In genomic region chr2:54008439-54008838, GRCh38 we compare ENCODE assay signal across 25 cellular contexts. TPM values are rescaled to one million over a fixed set of nuclear protein-coding genes. Genes with fewer than 3 reads are reported as not detected.
DNase-seq lines count a peak whose midpoint lies in the region; ATAC-seq, FAIRE-seq and TF ChIP-seq lines count a peak whose summit lies in the region.
"Had no signal": no experiment of that assay in that cellular context is flagged by ENCODE, and none has a peak within 500 bp of the region (broad histone marks: within the 10 kb centered on the region; RNA-seq: fewer than 3 reads in every experiment).

No MANE protein-coding gene starts in this region.

- FAIRE-seq in frontal cortex (lab: Jason Lieb, UNC) = no peak
- FAIRE-seq: A204.1, D721Med, G401.6, GM12891, GM19239 had no signal

- peaks cover under 1% of the 10 kb centered on the region for H3K36me3 Mint-ChIP-seq in central memory CD8-positive, alpha-beta T cell (ENCODE audit: insufficient read depth)
- no peaks in the 10 kb centered on the region for H3K36me3 Mint-ChIP-seq in nephron (ENCODE audit: low read depth)

- in situ Hi-C loops in Caki2 (cut with HindIII; ENCODE audit: low pct_unique_long_range_greater_than_20kb, low sequenced_read_pairs) = no loop called here

- DNase-seq in Caki2 (ENCODE audit: low read depth) = peak; percentile 9
- no peak for DNase-seq in central memory CD8-positive, alpha-beta T cell (ENCODE audit: low spot score in 2 of 2)
- DNase-seq in left kidney (ENCODE audit: low read depth, low spot score) = peak; percentile 22
- no peak for DNase-seq in activated CD4-positive, alpha-beta T cell treated with anti-CD3 and anti-CD28 coated beads for 1 hour
- DNase-seq in activated CD8-positive, alpha-beta memory T cell treated with anti-CD3 and anti-CD28 coated beads, Interleukin-2, amount 50 U/mL, for 48 hours = no peak
- no peak for DNase-seq in frontal cortex (ENCODE audit: low spot score in 2 of 2)
- DNase-seq in NCI-H1930 (lab: John Stamatoyannopoulos, UW) = no peak
- DNase-seq: 8988T; ACHN; BE2C; C1 segment of cervical spinal cord; Calu3; CD4-positive, alpha-beta memory T cell; CD4-positive, CD25-positive, alpha-beta regulatory T cell; CD8-positive, alpha-beta memory T cell; COR-L47; DMS79 treated with DMSO at 0.1 percent for 48 hours; GF-D8 had no signal

- no peak for ATAC-seq in central memory CD8-positive, alpha-beta T cell (replicated peaks; ENCODE audit: extremely low read depth, poor library complexity, severe bottlenecking)

- H3K4me1 Mint-ChIP-seq in central memory CD8-positive, alpha-beta T cell = peaks cover 10% of the 10 kb centered on the region
- no peaks in the 10 kb centered on the region for H3K4me1 Mint-ChIP-seq in nephron

- H3K27me3 Mint-ChIP-seq in central memory CD8-positive, alpha-beta T cell = no peaks in the 10 kb centered on the region
- no peaks in the 10 kb centered on the region for H3K27me3 Mint-ChIP-seq in nephron (ENCODE audit: low read depth)
- H3K27me3 Mint-ChIP-seq: CD4-positive, alpha-beta memory T cell; CD4-positive, CD25-positive, alpha-beta regulatory T cell; CD8-positive, alpha-beta memory T cell had no signal

- H3K27ac Mint-ChIP-seq in central memory CD8-positive, alpha-beta T cell (ENCODE audit: low read depth) = peak overlapping the region; percentile 38
- H3K27ac Mint-ChIP-seq in nephron = peak overlapping the region in 2 of 3 experiments; percentile 17 to 31
- H3K27ac Mint-ChIP-seq: CD14-positive monocyte had no signal

- no peak overlapping the region for H3K4me3 Mint-ChIP-seq in central memory CD8-positive, alpha-beta T cell
- H3K4me3 Mint-ChIP-seq in nephron = no peak overlapping the region
- H3K4me3 Mint-ChIP-seq: CD14-positive monocyte; CD4-positive, alpha-beta memory T cell; CD4-positive, CD25-positive, alpha-beta regulatory T cell; CD8-positive, alpha-beta memory T cell had no signal

- no peak for TF ChIP-seq CTCF in nephron (IDR thresholded peaks at IDR 0.05; ENCODE audit: unreplicated experiment in 3 of 3)

- no peaks in the 10 kb centered on the region for H3K9me3 Mint-ChIP-seq in central memory CD8-positive, alpha-beta T cell
- no peaks in the 10 kb centered on the region for H3K9me3 Mint-ChIP-seq in nephron
- H3K9me3 Mint-ChIP-seq: CD4-positive, alpha-beta memory T cell; CD8-positive, alpha-beta memory T cell had no signal

RNA-seq across cellular contexts. Expression of gene PSME4, which starts 37.6 kb away (rescaled TPM):
- total RNA-seq in Caki2 (2014; rRNA removed; shearing (Covaris generic); ENCODE audit: low replicate concordance) = 10.5 and 13.0 TPM in 2 replicates
- total RNA-seq in frontal cortex = 31.8 TPM

Comparison
In these comparisons a context has a peak if more than half of its experiments do, and no peak if none do; other contexts are left out.
1. DNase-seq: peak in Caki2 (single experiment) and left kidney (single experiment); none in central memory CD8-positive, alpha-beta T cell (0 of 2), activated CD4-positive, alpha-beta T cell treated with anti-CD3 and anti-CD28 coated beads for 1 hour (single experiment), activated CD8-positive, alpha-beta memory T cell treated with anti-CD3 and anti-CD28 coated beads, Interleukin-2, amount 50 U/mL, for 48 hours (single experiment), frontal cortex (0 of 2) and NCI-H1930 (0 of 2).